In the genomic region with DNA sequence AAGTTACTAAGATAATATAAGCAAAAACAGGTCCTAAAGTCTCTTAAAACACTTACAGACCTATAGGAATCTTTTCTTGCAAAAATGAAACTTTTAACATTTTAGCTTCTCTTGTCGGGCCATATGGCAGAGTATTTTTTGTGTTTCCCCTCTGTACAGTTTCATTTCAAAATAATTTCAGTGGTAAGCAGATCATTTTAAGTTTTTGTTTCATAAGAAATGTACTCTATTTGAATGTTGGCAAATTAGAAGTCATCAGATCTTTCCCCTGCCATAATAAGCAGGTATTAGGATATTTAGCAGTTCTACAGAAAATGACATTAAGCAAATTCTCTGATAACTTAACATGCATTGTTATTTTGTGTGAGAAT, we compare ENCODE assay signal across 9 cellular contexts. TPM values are rescaled to one million over a fixed set of nuclear protein-coding genes. Genes with fewer than 3 reads are reported as not detected.
DNase-seq lines count a peak whose midpoint lies in the region; ATAC-seq and TF ChIP-seq lines count a peak whose summit lies in the region.
"Had no signal": no experiment of that assay in that cellular context is flagged by ENCODE, and none has a peak within 500 bp of the region (broad histone marks: within the 10 kb centered on the region; RNA-seq: fewer than 3 reads in every experiment).

No MANE protein-coding gene starts in this region.

- ATAC-seq in GM21423 (IDR thresholded peaks at IDR 0.05; ENCODE audit: unreplicated experiment): peak; percentile 29
- peak; percentile 22 for ATAC-seq in IMR-90 (ENCODE audit: low read depth)
- ATAC-seq in left lung: no peak
- ATAC-seq: HCT116 had no signal

- no peak overlapping the region for H3K4ac ChIP-seq in IMR-90 (ENCODE audit: low read depth, low read length)

- H3K23ac ChIP-seq in IMR-90 (ENCODE audit: low read depth, low read length): no peak overlapping the region

- H3K4me1 ChIP-seq in IMR-90 (ENCODE audit: control insufficient read depth, insufficient read depth, low read length): peaks cover 13% of the 10 kb centered on the region
- peaks cover 16 to 43% of the 10 kb centered on the region in 2 donors for H3K4me1 ChIP-seq in left lung
- peaks cover 20% of the 10 kb centered on the region for H3K4me1 ChIP-seq in suprapubic skin

- 0 out of 2 replicates have a peak overlapping the region, but pooled peaks have one; percentile 20 for H3K56ac ChIP-seq in IMR-90 (ENCODE audit: extremely low read depth, insufficient read depth, low read length)

- H3K4me2 ChIP-seq in IMR-90 (ENCODE audit: low read depth, low read length): peak overlapping the region; percentile 62

- H3K9ac ChIP-seq in IMR-90 (ENCODE audit: low read depth, low read length): no peak overlapping the region

- no peaks in the 10 kb centered on the region for H4K20me1 ChIP-seq in IMR-90 (ENCODE audit: insufficient read depth, low read length)

- H2AK5ac ChIP-seq in IMR-90 (ENCODE audit: low read depth, low read length): no peak overlapping the region

- no peaks in the 10 kb centered on the region for H3K27me3 ChIP-seq in GM06990 (replicated peaks; ENCODE audit: control insufficient read depth, insufficient read depth, low read length)
- H3K27me3 ChIP-seq in IMR-90 (ENCODE audit: control insufficient read depth, insufficient read depth, low read length): no peaks in the 10 kb centered on the region
- H3K27me3 ChIP-seq in left lung: no peaks in the 10 kb centered on the region
- no peaks in the 10 kb centered on the region for H3K27me3 ChIP-seq in suprapubic skin

- H2BK120ac ChIP-seq in IMR-90 (ENCODE audit: low read depth, low read length): 0 out of 2 replicates have a peak overlapping the region, but pooled peaks have one; percentile 33

- intact Hi-C loops in IMR-90 (cut with micrococcal nuclease): no loop called here
- intact Hi-C loops in left lung (cut with DNase I): no loop called here

- H3K27ac ChIP-seq in IMR-90 (ENCODE audit: insufficient read depth, low read length) (peak overlapping the region; percentile 26; the same call in 1 of the 2 replicates), left lung (peak overlapping the region; percentile 33 to 72), suprapubic skin (no peak overlapping the region)

- no TSS peak for BruUV-seq in IMR-90 (replicated peaks; lab: Mats Ljungman, UMichigan)

- no peak overlapping the region for H2BK20ac ChIP-seq in IMR-90 (ENCODE audit: low read depth, low read length)

- H4K91ac ChIP-seq in IMR-90 (ENCODE audit: insufficient read depth, low read depth, low read length): no peak overlapping the region

- no peak overlapping the region for H2AK9ac ChIP-seq in IMR-90 (replicated peaks; ENCODE audit: low read depth, low read length, poor library complexity)

- TF ChIP-seq CTCF in GM06990 (IDR thresholded peaks at IDR 0.05; ENCODE audit: insufficient read depth, low read length, poor library complexity, severe bottlenecking) (no peak), IMR-90 (conservative IDR thresholded peaks at IDR 0.05; ENCODE audit: low read depth, low read length) (no peak), left lung (IDR thresholded peaks at IDR 0.05) (no peak), suprapubic skin (IDR thresholded peaks at IDR 0.05) (no peak)

- in situ Hi-C loops in IMR-90 (cut with MboI; ENCODE audit: low sequenced_read_pairs): no loop called here

- H2AFZ ChIP-seq in IMR-90 (replicated peaks; ENCODE audit: low read length, poor library complexity): no peak overlapping the region

- H2BK5ac ChIP-seq in IMR-90 (ENCODE audit: low read depth, low read length, poor library complexity, severe bottlenecking): peak overlapping the region; percentile 47

- no peak for TF ChIP-seq RAD21 in IMR-90 (IDR thresholded peaks at IDR 0.05; ENCODE audit: low read length)

- CTCF ChIA-PET in IMR-90 (lab: Yijun Ruan, JAX): interaction anchor here (1.0 to 1.2 kb wide), 2 partner anchors 9 to 50 kb away, joined by 3 read pairs; no protein-coding TSS in a partner anchor

- no peak overlapping the region for H4K5ac ChIP-seq in IMR-90 (ENCODE audit: low read depth, low read length)

- DNase-seq in GM06990 (ENCODE audit: extremely low read depth, insufficient read length) (no peak), IMR-90 (no peak), left lung (no peak), kidney tubule cell (ENCODE audit: low spot score) (no peak), NCI-H748 treated with DMSO at 0.1 percent for 48 hours (lab: John Stamatoyannopoulos, UW) (no peak), HuH-7 (ENCODE audit: low spot score) (no peak), suprapubic skin (ENCODE audit: low spot score in 2 of 2) (no peak)

- H2BK15ac ChIP-seq in IMR-90 (ENCODE audit: low read depth, low read length): no peak overlapping the region

- H3K4me3 ChIP-seq in GM06990 (replicated peaks; ENCODE audit: low read depth, low read length) (peak overlapping the region; percentile 49), IMR-90 (ENCODE audit: insufficient read depth, low read depth, low read length) (no peak overlapping the region), left lung (no peak overlapping the region), suprapubic skin (no peak overlapping the region)

- peak overlapping the region in 1 of 2 experiments; percentile 20; a peak in 1 of 4 replicates for H4K8ac ChIP-seq in IMR-90 (ENCODE audit: low read depth in 2 of 2, low read length in 2 of 2)

- H3K14ac ChIP-seq in IMR-90 (replicated peaks; ENCODE audit: low read depth, low read length): no peak overlapping the region

- POLR2A ChIA-PET in IMR-90 (lab: Charles Lee; ENCODE audit: unreplicated experiment): interaction anchor here (0.7 kb wide), 1 partner anchor 245 kb away, joined by 12 read pairs; no protein-coding TSS in a partner anchor

- peaks cover 0 to 28% of the 10 kb centered on the region in 2 experiments; a peak in 2 of 4 replicates for H3K79me1 ChIP-seq in IMR-90 (ENCODE audit: low read depth in 1 of 2, low read length in 2 of 2)

- H3K9me3 ChIP-seq in IMR-90 (ENCODE audit: control insufficient read depth, insufficient read depth, low read length): no peaks in the 10 kb centered on the region
- H3K9me3 ChIP-seq in left lung: no peaks in the 10 kb centered on the region
- H3K9me3 ChIP-seq in suprapubic skin: no peaks in the 10 kb centered on the region

- dilution Hi-C loops in IMR-90 (cut with HindIII; ENCODE audit: low sequenced_read_pairs, unreplicated experiment): no loop called here

- no peak for TF ChIP-seq POLR2A in IMR-90 (IDR thresholded peaks at IDR 0.05; ENCODE audit: low read depth, low read length)
- TF ChIP-seq POLR2A in suprapubic skin (IDR thresholded peaks at IDR 0.05): no peak

- H3K9me1 ChIP-seq in IMR-90 (ENCODE audit: insufficient read depth, low read length): peaks cover 7% of the 10 kb centered on the region

- no CpG with 5 or more reads among the region's 1 CpG for WGBS in IMR-90 (ENCODE audit: extremely low coverage in 2 of 2, insufficient read length in 1 of 2), 2 experiments
- 48% methylated on average over 1 of the region's 1 CpG for WGBS in suprapubic skin

- H3K18ac ChIP-seq in IMR-90 (ENCODE audit: low read depth, low read length): no peak overlapping the region

- H3K36me3 ChIP-seq in GM06990 (ENCODE audit: control insufficient read depth, insufficient read depth, low read length) (no peaks in the 10 kb centered on the region), IMR-90 (ENCODE audit: control insufficient read depth, insufficient read depth, low read length) (no peaks in the 10 kb centered on the region), left lung (peaks cover 0 to 6% of the 10 kb centered on the region in 2 donors), suprapubic skin (no peaks in the 10 kb centered on the region)

- TF ChIP-seq EP300 in suprapubic skin (IDR thresholded peaks at IDR 0.05): no peak

TF ChIP-seq in IMR-90, 13 proteins besides CTCF, POLR2A, EP300 and RAD21:
- no peak for TF ChIP-seq CHD1 (IDR thresholded peaks at IDR 0.05; ENCODE audit: low read depth, low read length)
- no peak for TF ChIP-seq BHLHE40 (IDR thresholded peaks at IDR 0.05; ENCODE audit: low read depth, low read length)
- no peak for TF ChIP-seq MAFK (IDR thresholded peaks at IDR 0.05; ENCODE audit: low read depth, low read length)
- no peak for TF ChIP-seq CEBPB (IDR thresholded peaks at IDR 0.05; ENCODE audit: low read depth, low read length)
- TF ChIP-seq, protein P1, sequence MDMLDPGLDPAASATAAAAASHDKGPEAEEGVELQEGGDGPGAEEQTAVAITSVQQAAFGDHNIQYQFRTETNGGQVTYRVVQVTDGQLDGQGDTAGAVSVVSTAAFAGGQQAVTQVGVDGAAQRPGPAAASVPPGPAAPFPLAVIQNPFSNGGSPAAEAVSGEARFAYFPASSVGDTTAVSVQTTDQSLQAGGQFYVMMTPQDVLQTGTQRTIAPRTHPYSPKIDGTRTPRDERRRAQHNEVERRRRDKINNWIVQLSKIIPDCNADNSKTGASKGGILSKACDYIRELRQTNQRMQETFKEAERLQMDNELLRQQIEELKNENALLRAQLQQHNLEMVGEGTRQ (IDR thresholded peaks at IDR 0.05; ENCODE audit: low read depth, low read length): no peak
- no peak for TF ChIP-seq MAZ (IDR thresholded peaks at IDR 0.05; ENCODE audit: borderline replicate concordance, low read depth, low read length)
- no peak for TF ChIP-seq RCOR1 (IDR thresholded peaks at IDR 0.05; ENCODE audit: insufficient replicate concordance, low read length)

RNA-seq across cellular contexts. Expression of a gene that starts 37.9 kb away (rescaled TPM):
- 7.5 TPM in 2 replicates for total RNA-seq in IMR-90 (2012; rRNA removed)
- polyA plus RNA-seq in IMR-90 (2012; rRNA removed): 4.4 and 4.7 TPM in 2 replicates
- polyA plus RNA-seq in IMR-90 (2012; cell fraction: cytosol; rRNA removed): 2.0 and 2.2 TPM in 2 replicates
- polyA plus RNA-seq in IMR-90 (2012; cell fraction: nucleus; rRNA removed; ENCODE audit: low replicate concordance): 3.2 and 9.6 TPM in 2 replicates
- 10 to 100 TPM; 33.7 to 52.6 TPM for total RNA-seq in left lung
- total RNA-seq in suprapubic skin: 10 to 100 TPM; 10.6 to 13.8 (median 11.3) TPM
